ENCODE assay signal across 18 cellular contexts in genomic region chr15:98715401-98715800, GRCh38.
DNase-seq lines count a peak whose midpoint lies in the region; ATAC-seq, FAIRE-seq and TF ChIP-seq lines count a peak whose summit lies in the region.
"Had no signal": no experiment of that assay in that cellular context is flagged by ENCODE, and none has a peak within 500 bp of the region (broad histone marks: within the 10 kb centered on the region; RNA-seq: fewer than 3 reads in every experiment).

No MANE protein-coding gene starts in this region.

- H3K18ac ChIP-seq in H1 (ENCODE audit: extremely low read depth, low read length) = no peak overlapping the region; the same call in 1 of the 2 replicates

- peak overlapping the region; percentile 18; the same call in 1 of the 2 replicates for H2BK5ac ChIP-seq in H1 (ENCODE audit: low read depth, low read length)

- H3K23ac ChIP-seq in H1 (ENCODE audit: insufficient read length) = no peak overlapping the region

- intact Hi-C loops in prostate gland (cut with DNase I) = no loop called here

- H3K27ac Mint-ChIP-seq in activated naive CD8-positive, alpha-beta T cell = peak overlapping the region; percentile 62
- no peak overlapping the region for H3K27ac Mint-ChIP-seq in activated naive CD8-positive, alpha-beta T cell treated with anti-CD3 and anti-CD28 coated beads, Interleukin-2, amount 50 U/mL, for 24 hours
- H3K27ac Mint-ChIP-seq in type B pancreatic cell = peak overlapping the region; percentile 8
- H3K27ac Mint-ChIP-seq: memory B cell had no signal

- FAIRE-seq in H1 (lab: Jason Lieb, UNC) = no peak

- 0 out of 2 replicates have a peak overlapping the region, but pooled peaks have one; percentile 50 for H2BK12ac ChIP-seq in H1 (ENCODE audit: low read depth, low read length)

- peaks cover 74% of the 10 kb centered on the region for H3K4me1 Mint-ChIP-seq in activated naive CD8-positive, alpha-beta T cell (ENCODE audit: low read depth)
- H3K4me1 Mint-ChIP-seq in activated naive CD8-positive, alpha-beta T cell treated with anti-CD3 and anti-CD28 coated beads, Interleukin-2, amount 50 U/mL, for 24 hours = peaks cover 54% of the 10 kb centered on the region
- peaks cover 71% of the 10 kb centered on the region for H3K4me1 Mint-ChIP-seq in type B pancreatic cell (ENCODE audit: unreplicated experiment)

- H2AK5ac ChIP-seq in H1 (ENCODE audit: low read depth, low read length) = no peak overlapping the region

- no peak for ATAC-seq in activated naive CD8-positive, alpha-beta T cell treated with anti-CD3 and anti-CD28 coated beads, Interleukin-2, amount 50 U/mL, for 24 hours
- ATAC-seq in GM21825 (IDR thresholded peaks at IDR 0.05; ENCODE audit: unreplicated experiment) = no peak
- ATAC-seq: HCT116 had no signal

- TF ChIP-seq RAD21 in H1 (IDR thresholded peaks at IDR 0.05 in 1 of 2, conservative IDR thresholded peaks at IDR 0.05 in 1 of 2; ENCODE audit: low read depth in 2 of 2, low read length in 2 of 2) = no peak

- peaks cover 2% of the 10 kb centered on the region; the same call in 1 of the 2 replicates for H3K23me2 ChIP-seq in H1 (ENCODE audit: low read depth, low read length)

- peaks cover 22% of the 10 kb centered on the region for H3K79me1 ChIP-seq in H1 (ENCODE audit: low read depth, low read length)

- no peak overlapping the region for H3K56ac ChIP-seq in H1 (replicated peaks; ENCODE audit: insufficient read length, low read depth, low read length)

- H3K4ac ChIP-seq in H1 (replicated peaks; ENCODE audit: insufficient read length, low read depth, low read length) = no peak overlapping the region

- 86% methylated on average over 7 of the region's 7 CpGs; no CpG with 5 or more reads in 1 of the 2 experiments for WGBS in H1 (ENCODE audit: extremely low coverage in 1 of 2, insufficient coverage in 1 of 2, insufficient read length in 1 of 2, insufficient replicate concordance in 2 of 2, low coverage in 1 of 2, low lambda C conversion rate in 2 of 2, missing lambda C conversion rate in 1 of 2), 2 experiments
- WGBS in prostate gland = 45% methylated on average over 7 of the region's 7 CpGs

- H2BK120ac ChIP-seq in H1 (replicated peaks; ENCODE audit: low read depth, low read length) = no peak overlapping the region

- no peak overlapping the region for H4K5ac ChIP-seq in H1 (ENCODE audit: insufficient read length, low read depth, low read length)

- H3K14ac ChIP-seq in H1 (ENCODE audit: insufficient read length) = no peak overlapping the region

- no peak overlapping the region for H2BK20ac ChIP-seq in H1 (ENCODE audit: low read length)

- H3K36me3 ChIP-seq in H1 (ENCODE audit: control insufficient read depth in 2 of 4, insufficient read depth in 4 of 4, low read length in 3 of 4) = peaks cover 0 to 7% (median 3%) of the 10 kb centered on the region in 4 experiments; a peak in 3 of 8 replicates
- H3K36me3 ChIP-seq in muscle layer of colon (ENCODE audit: insufficient read depth, low read length) = no peaks in the 10 kb centered on the region
- H3K36me3 ChIP-seq in prostate gland = no peaks in the 10 kb centered on the region
- H3K36me3 ChIP-seq: gastrocnemius medialis had no signal

- H2AFZ ChIP-seq in H1 (ENCODE audit: low read length) = no peak overlapping the region

- H2BK15ac ChIP-seq in H1 (ENCODE audit: low read length) = no peak overlapping the region

- no peaks in the 10 kb centered on the region for H3K27me3 Mint-ChIP-seq in activated naive CD8-positive, alpha-beta T cell
- no peaks in the 10 kb centered on the region for H3K27me3 Mint-ChIP-seq in activated naive CD8-positive, alpha-beta T cell treated with anti-CD3 and anti-CD28 coated beads, Interleukin-2, amount 50 U/mL, for 24 hours
- no peaks in the 10 kb centered on the region for H3K27me3 Mint-ChIP-seq in type B pancreatic cell
- H3K27me3 Mint-ChIP-seq: activated naive CD4-positive, alpha-beta T cell treated with anti-CD3 and anti-CD28 coated beads, Interleukin-2, amount 10 ng/mL, durations not matched to agents 7 days and 5 days had no signal

- H4K91ac ChIP-seq in H1 (replicated peaks; ENCODE audit: insufficient read length, low read length) = no peak overlapping the region

- peaks cover 68 to 100% of the 10 kb centered on the region in 2 experiments for H3K79me2 ChIP-seq in H1 (ENCODE audit: control insufficient read depth in 1 of 2, insufficient read depth in 2 of 2, low read length in 2 of 2)

- H3K4me3 ChIP-seq in H1 (ENCODE audit: extremely low read depth in 1 of 4, insufficient read depth in 2 of 4, low read depth in 3 of 4, low read length in 4 of 4) (no peak overlapping the region; a peak in 1 of 8 replicates), muscle layer of colon (ENCODE audit: low read depth in 1 of 2, low read length in 2 of 2) (peak overlapping the region in 1 of 2 donors; percentile 11), foreskin fibroblast (ENCODE audit: low read depth in 1 of 2, low read length in 2 of 2) (no peak overlapping the region), prostate gland (no peak overlapping the region)
- H3K4me3 ChIP-seq: gastrocnemius medialis had no signal

- TF ChIP-seq EP300 in H1 (IDR thresholded peaks at IDR 0.05; ENCODE audit: borderline replicate concordance in 1 of 2, low read depth in 2 of 2, low read length in 2 of 2) = no peak

- peaks cover 3% of the 10 kb centered on the region for H3K9me3 Mint-ChIP-seq in activated naive CD8-positive, alpha-beta T cell (ENCODE audit: low read depth)
- peaks cover 9% of the 10 kb centered on the region for H3K9me3 Mint-ChIP-seq in activated naive CD8-positive, alpha-beta T cell treated with anti-CD3 and anti-CD28 coated beads, Interleukin-2, amount 50 U/mL, for 24 hours
- H3K9me3 Mint-ChIP-seq in type B pancreatic cell = peaks cover 10% of the 10 kb centered on the region

- no peak for DNase-seq in activated naive CD8-positive, alpha-beta T cell treated with anti-CD3 and anti-CD28 coated beads, Interleukin-2, amount 50 U/mL, for 24 hours
- DNase-seq in H1 (ENCODE audit: low read depth in 1 of 2, low spot score in 2 of 2) (no peak), type B pancreatic cell (ENCODE audit: extremely low spot score, unreplicated experiment) (no peak), foreskin fibroblast (no peak), prostate gland (ENCODE audit: low spot score) (no peak)
- DNase-seq: activated CD4-positive, CD25-positive, alpha-beta regulatory T cell; activated naive CD4-positive, alpha-beta T cell treated with anti-CD3 and anti-CD28 coated beads, Interleukin-2, amount 10 ng/mL, durations not matched to agents 7 days and 5 days; immature natural killer cell; NCI-H2081 treated with DMSO at 0.1 percent for 48 hours; NCI-H748 treated with DMSO at 0.1 percent for 48 hours; T-helper 1 cell had no signal

- H3K4me1 ChIP-seq in H1 (replicated peaks in 1 of 4; ENCODE audit: control insufficient read depth in 3 of 4, insufficient read depth in 4 of 4, low read length in 3 of 4) = peaks cover 14 to 48% (median 40%) of the 10 kb centered on the region in 4 experiments
- H3K4me1 ChIP-seq in muscle layer of colon (ENCODE audit: insufficient read depth, low read length) = peaks cover 67% of the 10 kb centered on the region
- peaks cover 14% of the 10 kb centered on the region for H3K4me1 ChIP-seq in prostate gland (replicated peaks)

- no peak overlapping the region for H3K4me2 ChIP-seq in H1 (ENCODE audit: insufficient read depth in 1 of 2, low read depth in 2 of 2, low read length in 2 of 2)

- H4K20me1 ChIP-seq in H1 (replicated peaks in 1 of 2; ENCODE audit: control insufficient read depth in 1 of 2, insufficient read depth in 2 of 2, low read length in 2 of 2) = peaks cover 29 to 46% of the 10 kb centered on the region in 2 experiments

- H4K8ac ChIP-seq in H1 (ENCODE audit: extremely low read depth, insufficient read depth, low read length) = no peak overlapping the region

- TF ChIP-seq CTCF in H1 (IDR thresholded peaks at IDR 0.05; ENCODE audit: control extremely low read depth in 1 of 3, insufficient read depth in 1 of 3, low read depth in 1 of 3, low read length in 3 of 3) (no peak), type B pancreatic cell (conservative IDR thresholded peaks at IDR 0.05) (no peak), foreskin fibroblast (IDR thresholded peaks at IDR 0.05; ENCODE audit: low read depth, low read length) (no peak), prostate gland (IDR thresholded peaks at IDR 0.05) (no peak)

- H3K9me3 ChIP-seq in H1 (ENCODE audit: insufficient read depth in 2 of 2, low read depth in 1 of 2, low read length in 1 of 2) = no peaks in the 10 kb centered on the region
- no peaks in the 10 kb centered on the region for H3K9me3 ChIP-seq in muscle layer of colon (ENCODE audit: low read length)
- no peaks in the 10 kb centered on the region for H3K9me3 ChIP-seq in prostate gland
- H3K9me3 ChIP-seq: gastrocnemius medialis had no signal

- TF ChIP-seq POLR2A in H1 (IDR thresholded peaks at IDR 0.05; ENCODE audit: control extremely low read depth in 1 of 2, low read depth in 2 of 2, low read length in 2 of 2) (no peak), prostate gland (IDR thresholded peaks at IDR 0.05) (no peak)

- POLR2A ChIA-PET in H1 (lab: Charles Lee; ENCODE audit: partially characterized antibody) = no interaction called here

- peak overlapping the region; percentile 21 for H3K4me3 Mint-ChIP-seq in activated naive CD8-positive, alpha-beta T cell
- no peak overlapping the region for H3K4me3 Mint-ChIP-seq in activated naive CD8-positive, alpha-beta T cell treated with anti-CD3 and anti-CD28 coated beads, Interleukin-2, amount 50 U/mL, for 24 hours
- H3K4me3 Mint-ChIP-seq in type B pancreatic cell = no peak overlapping the region
- H3K4me3 Mint-ChIP-seq: activated naive CD4-positive, alpha-beta T cell treated with anti-CD3 and anti-CD28 coated beads, Interleukin-2, amount 10 ng/mL, durations not matched to agents 7 days and 5 days; central memory CD8-positive, alpha-beta T cell; memory B cell had no signal

- H3K9ac ChIP-seq in H1 (replicated peaks in 1 of 4; ENCODE audit: extremely low read depth in 1 of 4, low read depth in 3 of 4, low read length in 3 of 4) (no peak overlapping the region; a peak in 1 of 7 replicates), muscle layer of colon (ENCODE audit: low read length) (no peak overlapping the region)

- H3K27me3 ChIP-seq in H1 (replicated peaks in 1 of 4; ENCODE audit: control insufficient read depth in 3 of 4, extremely low read depth in 1 of 4, insufficient read depth in 3 of 4, low read length in 3 of 4) = no peaks in the 10 kb centered on the region
- no peaks in the 10 kb centered on the region for H3K27me3 ChIP-seq in muscle layer of colon (ENCODE audit: control insufficient read depth in 1 of 2, insufficient read depth in 2 of 2, low read length in 2 of 2)
- no peaks in the 10 kb centered on the region for H3K27me3 ChIP-seq in prostate gland (replicated peaks; ENCODE audit: insufficient read depth)
- H3K27me3 ChIP-seq: gastrocnemius medialis had no signal

- H3K27ac ChIP-seq in H1 (ENCODE audit: low read depth, low read length) (0 out of 2 replicates have a peak overlapping the region, but pooled peaks have one; percentile 3), muscle layer of colon (ENCODE audit: low read depth, low read length) (peak overlapping the region; percentile 76), prostate gland (peak overlapping the region in 1 of 2 donors; percentile 0)

- peaks cover 16% of the 10 kb centered on the region for H3K36me3 Mint-ChIP-seq in activated naive CD8-positive, alpha-beta T cell
- peaks cover 16% of the 10 kb centered on the region for H3K36me3 Mint-ChIP-seq in activated naive CD8-positive, alpha-beta T cell treated with anti-CD3 and anti-CD28 coated beads, Interleukin-2, amount 50 U/mL, for 24 hours (ENCODE audit: low read depth)
- peaks cover 15% of the 10 kb centered on the region for H3K36me3 Mint-ChIP-seq in type B pancreatic cell

- CTCF ChIA-PET in H1 (lab: Charles Lee; ENCODE audit: partially characterized antibody) = interaction anchor here (1.1 to 2.4 kb wide), 2 partner anchors 56 to 196 kb away, joined by 3 to 7 read pairs; no protein-coding TSS in a partner anchor
